Comparison of ENCODE assay signal across 20 cellular contexts in genomic region chr1:22078133-22078532, GRCh38. TPM values are rescaled to one million over a fixed set of nuclear protein-coding genes. Genes with fewer than 3 reads are reported as not detected.
DNase-seq lines count a peak whose midpoint lies in the region; ATAC-seq, FAIRE-seq and TF ChIP-seq lines count a peak whose summit lies in the region.
"Had no signal": no experiment of that assay in that cellular context is flagged by ENCODE, and none has a peak within 500 bp of the region (broad histone marks: within the 10 kb centered on the region; RNA-seq: fewer than 3 reads in every experiment).

No MANE protein-coding gene starts in this region.

- peaks cover 29% of the 10 kb centered on the region for H3K36me3 ChIP-seq in CD4-positive, alpha-beta memory T cell (ENCODE audit: insufficient read depth, low read length)
- H3K36me3 ChIP-seq in GM23248 (ENCODE audit: low read depth) (peaks cover 44% of the 10 kb centered on the region), K562 (ENCODE audit: control insufficient read depth, insufficient read depth, low read length) (peaks cover 85% of the 10 kb centered on the region)
- H3K36me3 ChIP-seq: ovary had no signal

- H3K9me1 ChIP-seq in K562 (ENCODE audit: control insufficient read depth, insufficient read depth, low read length): peaks cover under 1% of the 10 kb centered on the region

- CTCF ChIA-PET in CD4-positive, alpha-beta memory T cell (lab: Charles Lee; ENCODE audit: partially characterized antibody): interaction anchor here (1.0 kb wide), 1 partner anchor 54 kb away, joined by 6 read pairs; no protein-coding TSS in a partner anchor
- CTCF ChIA-PET in K562 (lab: Yijun Ruan, JAX; ENCODE audit: low intra/inter-chr PET ratio): no interaction called here

- no peak overlapping the region for H3K9ac ChIP-seq in GM23248
- H3K9ac ChIP-seq in K562 (ENCODE audit: insufficient read depth in 1 of 2, low read depth in 2 of 2, low read length in 2 of 2): no peak overlapping the region

- no peaks in the 10 kb centered on the region for H3K27me3 Mint-ChIP-seq in CD4-positive, alpha-beta memory T cell
- no peaks in the 10 kb centered on the region for H3K27me3 Mint-ChIP-seq in naive thymus-derived CD8-positive, alpha-beta T cell

- H3K27me3 ChIP-seq in CD4-positive, alpha-beta memory T cell (ENCODE audit: insufficient read depth, low read length): no peaks in the 10 kb centered on the region
- H3K27me3 ChIP-seq in GM23248 (replicated peaks; ENCODE audit: insufficient read depth) (no peaks in the 10 kb centered on the region), K562 (ENCODE audit: control insufficient read depth in 2 of 2, insufficient read depth in 2 of 2, low read length in 2 of 2) (no peaks in the 10 kb centered on the region)
- H3K27me3 ChIP-seq: BE2C, body of pancreas, heart left ventricle, ovary, SJSA1, transverse colon had no signal

- no peak overlapping the region for H3K27ac ChIP-seq in CD4-positive, alpha-beta memory T cell (ENCODE audit: low read depth, low read length)
- H3K27ac ChIP-seq in GM23248 (peak overlapping the region; percentile 23), K562 (ENCODE audit: extremely low read depth, low read depth, low read length) (no peak overlapping the region; the same call in 2 of the 3 replicates)
- H3K27ac ChIP-seq: body of pancreas, ovary, SJSA1, skin epidermis, transverse colon had no signal

- H3K79me2 ChIP-seq in GM23248 (ENCODE audit: insufficient read depth) (peaks cover 100% of the 10 kb centered on the region), K562 (ENCODE audit: control insufficient read depth, insufficient read depth, low read length) (peaks cover 91% of the 10 kb centered on the region)

- H3K27ac Mint-ChIP-seq in CD4-positive, alpha-beta memory T cell: peak overlapping the region in 5 of 7 donors; percentile 4 to 82 (median 29)
- peak overlapping the region; percentile 43 to 92 (median 79) for H3K27ac Mint-ChIP-seq in naive thymus-derived CD8-positive, alpha-beta T cell

- intact Hi-C loops in CD4-positive, alpha-beta memory T cell (cut with micrococcal nuclease): no loop called here
- intact Hi-C loops in K562 (cut with micrococcal nuclease): no loop called here

- peak overlapping the region in 6 of 8 donors; percentile 3 to 76 (median 45) for H3K4me3 Mint-ChIP-seq in CD4-positive, alpha-beta memory T cell
- H3K4me3 Mint-ChIP-seq in naive thymus-derived CD8-positive, alpha-beta T cell: peak overlapping the region in 9 of 10 donors; percentile 55 to 76 (median 66)

- TF ChIP-seq CTCF in K562 (IDR thresholded peaks at IDR 0.05 in 2 of 3, conservative IDR thresholded peaks at IDR 0.05 in 1 of 3; ENCODE audit: insufficient read depth in 2 of 3, low read depth in 1 of 3, low read length in 3 of 3): no peak

- in situ Hi-C loops in GM23248 (cut with MboI) (no loop called here), K562 (cut with MboI) (no loop called here)

- no peak for TF ChIP-seq EP300 in K562 (IDR thresholded peaks at IDR 0.05; ENCODE audit: low read length)

- FAIRE-seq in K562 (lab: Jason Lieb, UNC): no peak
- FAIRE-seq: TTC549 had no signal

- TF ChIP-seq POLR2A in K562 (conservative IDR thresholded peaks at IDR 0.05): no peak

- H3K4me1 ChIP-seq in CD4-positive, alpha-beta memory T cell (ENCODE audit: insufficient read depth, low read length): peaks cover 89% of the 10 kb centered on the region
- peaks cover 32% of the 10 kb centered on the region for H3K4me1 ChIP-seq in GM23248 (ENCODE audit: insufficient read depth)
- peaks cover 13 to 22% of the 10 kb centered on the region in 2 experiments for H3K4me1 ChIP-seq in K562 (replicated peaks in 1 of 2; ENCODE audit: control insufficient read depth in 2 of 2, insufficient read depth in 2 of 2, low read length in 2 of 2)
- H3K4me1 ChIP-seq: BE2C had no signal

- 98 to 100% methylated on average over 2 of the region's 2 CpGs for WGBS in GM23248 (ENCODE audit: low coverage in 1 of 2, low lambda C conversion rate in 2 of 2, missing lambda C conversion rate in 2 of 2), 2 experiments
- WGBS in K562 (ENCODE audit: insufficient coverage, low coverage, missing lambda C conversion rate): 94% methylated on average over 2 of the region's 2 CpGs

- H2AFZ ChIP-seq in GM23248 (no peak overlapping the region), K562 (ENCODE audit: low read depth, low read length) (no peak overlapping the region)

- H3K4me2 ChIP-seq in GM23248 (ENCODE audit: unreplicated experiment): peak overlapping the region; percentile 13
- no peak overlapping the region for H3K4me2 ChIP-seq in K562 (ENCODE audit: insufficient read depth, low read length)

- peaks cover 34% of the 10 kb centered on the region; the same call in 1 of the 2 replicates for H3F3A ChIP-seq in GM23248 (ENCODE audit: insufficient read depth)

- H3K9me2 ChIP-seq in GM23248 (ENCODE audit: insufficient read depth): no peaks in the 10 kb centered on the region

- no peak overlapping the region for H3K4me3 ChIP-seq in CD4-positive, alpha-beta memory T cell (ENCODE audit: low read length in 2 of 2)
- no peak overlapping the region for H3K4me3 ChIP-seq in GM23248
- H3K4me3 ChIP-seq in K562: no peak overlapping the region
- H3K4me3 ChIP-seq: body of pancreas, heart left ventricle, ovary, SJSA1, skin epidermis, transverse colon had no signal

- peaks cover 61 to 92% (median 74%) of the 10 kb centered on the region in 4 donors for H3K4me1 Mint-ChIP-seq in CD4-positive, alpha-beta memory T cell
- peaks cover 46 to 90% (median 87%) of the 10 kb centered on the region in 4 donors for H3K4me1 Mint-ChIP-seq in naive thymus-derived CD8-positive, alpha-beta T cell

- no TSS peak for BruUV-seq in K562 (replicated peaks; lab: Mats Ljungman, UMichigan)

- H3K36me3 Mint-ChIP-seq in CD4-positive, alpha-beta memory T cell: peaks cover 45 to 75% of the 10 kb centered on the region in 2 donors
- H3K36me3 Mint-ChIP-seq in naive thymus-derived CD8-positive, alpha-beta T cell: peaks cover 8 to 86% (median 20%) of the 10 kb centered on the region in 3 donors

- peaks cover 62% of the 10 kb centered on the region for H4K20me1 ChIP-seq in GM23248 (ENCODE audit: insufficient read depth)
- H4K20me1 ChIP-seq in K562 (replicated peaks; ENCODE audit: control insufficient read depth, insufficient read depth, low read length): peaks cover 18% of the 10 kb centered on the region

- H3K9me3 Mint-ChIP-seq in CD4-positive, alpha-beta memory T cell: peaks cover 0 to 6% (median 0%) of the 10 kb centered on the region in 8 donors
- H3K9me3 Mint-ChIP-seq in naive thymus-derived CD8-positive, alpha-beta T cell: no peaks in the 10 kb centered on the region

- ATAC-seq in K562 (no peak), HG02571 (IDR thresholded peaks at IDR 0.05; ENCODE audit: unreplicated experiment) (no peak)
- ATAC-seq in naive thymus-derived CD8-positive, alpha-beta T cell: no peak
- ATAC-seq: body of pancreas had no signal

- DNase-seq in CD4-positive, alpha-beta memory T cell: no peak
- no peak for DNase-seq in GM23248
- DNase-seq in K562 (ENCODE audit: extremely low read depth in 1 of 4, low spot score in 3 of 4): no peak
- DNase-seq in naive thymus-derived CD8-positive, alpha-beta T cell: no peak
- no peak for DNase-seq in SW 1271 (lab: John Stamatoyannopoulos, UW)
- DNase-seq in NCI-H2196 treated with DMSO at 0.1 percent for 48 hours (lab: John Stamatoyannopoulos, UW; ENCODE audit: unreplicated experiment): no peak
- DNase-seq: activated effector memory CD4-positive, alpha-beta T cell treated with anti-CD3 and anti-CD28 coated beads, Interleukin-2, amount 50 U/mL, for 16 hours; BE2C; body of pancreas; heart left ventricle; islet precursor cell; midbrain; NCI-H526; OCI-M1; ovary; transverse colon had no signal

- H3K9me3 ChIP-seq in CD4-positive, alpha-beta memory T cell (ENCODE audit: control insufficient read depth in 1 of 2, low read length in 2 of 2): no peaks in the 10 kb centered on the region
- no peaks in the 10 kb centered on the region for H3K9me3 ChIP-seq in GM23248 (ENCODE audit: low read depth)
- H3K9me3 ChIP-seq in K562 (replicated peaks; ENCODE audit: control insufficient read depth, insufficient read depth, low read depth, low read length): no peaks in the 10 kb centered on the region
- H3K9me3 ChIP-seq: BE2C, body of pancreas, heart left ventricle, ovary, SJSA1, transverse colon had no signal

- POLR2A ChIA-PET in CD4-positive, alpha-beta memory T cell (lab: Charles Lee; ENCODE audit: partially characterized antibody): interaction anchor here (0.6 to 7.4 kb wide), 2 partner anchors 54 to 1276 kb away, joined by 4 to 38 read pairs; no protein-coding TSS in a partner anchor
- POLR2A ChIA-PET in K562 (lab: Yijun Ruan, JAX): interaction anchor here (0.9 to 1.3 kb wide), 2 partner anchors 12 to 36 kb away, joined by 3 to 4 read pairs; no protein-coding TSS in a partner anchor
- POLR2A ChIA-PET in naive thymus-derived CD8-positive, alpha-beta T cell (lab: Charles Lee): interaction anchor here (0.6 to 1.3 kb wide), 3 partner anchors 7 to 52 kb away, joined by 3 to 7 read pairs (median 3); no protein-coding TSS in a partner anchor

- TF ChIP-seq RAD21 in K562 (CRISPR knock-in tag; conservative IDR thresholded peaks at IDR 0.05 in 1 of 2, IDR thresholded peaks at IDR 0.05 in 1 of 2): no peak

RNA-seq across cellular contexts. Expression of gene CDC42, which starts 25.6 kb away (rescaled TPM):
- 100 to 1,000 TPM; 195 to 202 TPM for total RNA-seq in CD4-positive, alpha-beta memory T cell
- 100 to 1,000 TPM; 159 to 320 TPM for polyA plus RNA-seq in CD4-positive, alpha-beta memory T cell
- total RNA-seq in GM23248 (2014; rRNA removed; shearing (Covaris generic)): 403 and 420 TPM in 2 replicates
- 159 TPM in 2 replicates for polyA plus RNA-seq in GM23248 (2016; fragmentation: Nextera tagmentation; extraction: Ambion mirVana)
- 27.3 and 52.8 TPM in 2 replicates for total RNA-seq in K562 (2011; cell fraction: chromatin; rRNA removed; ENCODE audit: low replicate concordance)
- total RNA-seq in K562 (2011; cell fraction: nucleolus; rRNA removed): 16.5 and 16.7 TPM in 2 replicates
- 28.4 and 33.8 TPM in 2 replicates for total RNA-seq in K562 (2011; cell fraction: nucleoplasm; rRNA removed)
- 186 and 222 TPM in 2 replicates for total RNA-seq in K562 (2014; rRNA removed)
- 370 and 448 TPM in 2 replicates for total RNA-seq in K562 (2014; rRNA removed; fragmentation: Illumina TruSeq; extraction: Trizol)
- 313 and 336 TPM in 2 replicates for total RNA-seq in K562 (2015; rRNA removed; fragmentation: Illumina TruSeq; extraction: Trizol)
- total RNA-seq in K562 (2021): 242 and 247 TPM in 2 replicates
- polyA plus RNA-seq in K562 (2011; rRNA removed): 331 and 398 TPM in 2 replicates
- 104 and 188 TPM in 2 replicates for polyA plus RNA-seq in K562 (2011; cell fraction: cytosol; rRNA removed)
- 43.4 and 84.2 TPM in 2 replicates for polyA plus RNA-seq in K562 (2011; cell fraction: nucleus; rRNA removed)
- polyA plus RNA-seq in K562 (2012): 204 and 451 TPM in 2 replicates
- 345 and 351 TPM in 2 replicates for polyA plus RNA-seq in K562 (2014; fragmentation: Illumina TruSeq; extraction: Trizol)
- 100 to 1,000 TPM; 230 to 325 TPM for polyA plus RNA-seq in K562 (2014; fragmentation: Nextera tagmentation; extraction: Ambion mirVana)
- 192 and 212 TPM in 2 replicates for polyA plus RNA-seq in K562 (2014; rRNA removed)
- polyA minus RNA-seq in K562 (2011; rRNA and poly(A)+ RNA removed): 345 and 401 TPM in 2 replicates
- 105 and 170 TPM in 2 replicates for polyA minus RNA-seq in K562 (2011; cell fraction: cytosol; rRNA and poly(A)+ RNA removed)
- polyA minus RNA-seq in K562 (2011; cell fraction: nucleus; rRNA and poly(A)+ RNA removed): 11.2 and 35.4 TPM in 2 replicates
- total RNA-seq in naive thymus-derived CD8-positive, alpha-beta T cell: 100 to 1,000 TPM; 229 to 239 TPM
- 100 to 1,000 TPM; 236 to 472 (median 393) TPM for polyA plus RNA-seq in naive thymus-derived CD8-positive, alpha-beta T cell
